ENCODE assay signal across 12 cellular contexts in the genomic region with DNA sequence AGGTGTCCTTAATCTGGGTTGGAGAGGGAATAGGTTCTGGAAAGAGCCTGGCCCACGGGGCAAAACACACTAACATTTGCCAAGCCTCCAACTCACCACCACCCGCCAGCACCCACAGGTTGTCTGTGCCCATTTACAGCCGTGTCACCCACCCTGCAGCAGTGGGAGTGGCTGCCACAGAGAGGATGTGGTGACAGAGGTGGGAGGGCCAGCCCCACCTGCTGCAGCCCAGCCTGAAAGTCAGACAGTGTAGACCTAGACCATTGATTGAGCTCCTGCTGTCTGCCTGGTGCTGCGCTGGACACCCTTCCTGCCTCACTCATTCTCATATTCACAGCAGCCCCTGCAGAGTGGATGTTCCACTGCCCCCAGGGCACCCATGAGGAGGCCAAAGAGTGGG. TPM values are rescaled to one million over a fixed set of nuclear protein-coding genes. Genes with fewer than 3 reads are reported as not detected.
A peak's percentile ranks its signal among the peaks of the same experiment; 100 is the strongest.
DNase-seq lines count a peak whose midpoint lies in the region; ATAC-seq and TF ChIP-seq lines count a peak whose summit lies in the region.
"Had no signal": no experiment of that assay in that cellular context is flagged by ENCODE, and none has a peak within 500 bp of the region (broad histone marks: within the 10 kb centered on the region; RNA-seq: fewer than 3 reads in every experiment).

No MANE protein-coding gene starts in this region.

- TF ChIP-seq POLR2A in Peyer's patch (IDR thresholded peaks at IDR 0.05), result no peak

- H3K4me3 Mint-ChIP-seq in activated T-helper 17 cell treated with anti-CD3 and anti-CD28 coated beads, Interleukin-2, amount 50 U/mL, for 72 hours, result peak overlapping the region; percentile 57

- no peak overlapping the region for H3K4me3 ChIP-seq in BLaER1
- H3K4me3 ChIP-seq in Peyer's patch, result no peak overlapping the region
- H3K4me3 ChIP-seq in osteoblast (ENCODE audit: insufficient read depth, low read length), result no peak overlapping the region
- H3K4me3 ChIP-seq in SK-N-SH (ENCODE audit: low read depth in 2 of 2, low read length in 1 of 2), result no peak overlapping the region
- H3K4me3 ChIP-seq: body of pancreas, suprapubic skin had no signal

- H3K9me3 Mint-ChIP-seq in activated T-helper 17 cell treated with anti-CD3 and anti-CD28 coated beads, Interleukin-2, amount 50 U/mL, for 72 hours, result no peaks in the 10 kb centered on the region

- peaks cover 42% of the 10 kb centered on the region for H3K4me1 Mint-ChIP-seq in activated T-helper 17 cell treated with anti-CD3 and anti-CD28 coated beads, Interleukin-2, amount 50 U/mL, for 72 hours

- H3F3A ChIP-seq in SK-N-SH (replicated peaks; ENCODE audit: insufficient read depth), result peaks cover 6% of the 10 kb centered on the region

- H3K36me3 ChIP-seq in BLaER1 (peaks cover 60% of the 10 kb centered on the region), Peyer's patch (no peaks in the 10 kb centered on the region), osteoblast (ENCODE audit: insufficient read depth, low read length) (no peaks in the 10 kb centered on the region), SK-N-SH (replicated peaks in 1 of 2; ENCODE audit: control insufficient read depth in 1 of 2, insufficient read depth in 2 of 2, low read length in 1 of 2) (no peaks in the 10 kb centered on the region)
- H3K36me3 ChIP-seq: suprapubic skin had no signal

- peak; percentile 50 to 80 (median 75) for DNase-seq in Peyer's patch
- DNase-seq in osteoblast (ENCODE audit: insufficient read length, low spot score, missing footprints), result peak; percentile 21
- DNase-seq in SK-N-SH, result no peak
- DNase-seq: foreskin keratinocyte, KBM-7 had no signal

- no peaks in the 10 kb centered on the region for H4K20me1 ChIP-seq in BLaER1
- H4K20me1 ChIP-seq in osteoblast (ENCODE audit: insufficient read depth, low read length), result no peaks in the 10 kb centered on the region
- no peaks in the 10 kb centered on the region for H4K20me1 ChIP-seq in SK-N-SH (ENCODE audit: insufficient read depth)

- peaks cover 23% of the 10 kb centered on the region for H3K9me3 ChIP-seq in BLaER1
- peaks cover 0 to 12% (median 3%) of the 10 kb centered on the region in 4 donors for H3K9me3 ChIP-seq in Peyer's patch
- H3K9me3 ChIP-seq in osteoblast (ENCODE audit: low read depth, low read length), result no peaks in the 10 kb centered on the region
- no peaks in the 10 kb centered on the region for H3K9me3 ChIP-seq in SK-N-SH
- H3K9me3 ChIP-seq: suprapubic skin had no signal

- H3K4me2 ChIP-seq in BLaER1, result peak overlapping the region; percentile 20; the same call in 1 of the 2 replicates
- no peak overlapping the region for H3K4me2 ChIP-seq in osteoblast (ENCODE audit: insufficient read depth, low read length)
- no peak overlapping the region for H3K4me2 ChIP-seq in SK-N-SH

- WGBS in SK-N-SH (ENCODE audit: low lambda C conversion rate), result 47% methylated on average over 4 of the region's 4 CpGs

- peaks cover 98% of the 10 kb centered on the region for H3K36me3 Mint-ChIP-seq in activated T-helper 17 cell treated with anti-CD3 and anti-CD28 coated beads, Interleukin-2, amount 50 U/mL, for 72 hours (ENCODE audit: low read depth)

- no peak for TF ChIP-seq CTCF in Peyer's patch (IDR thresholded peaks at IDR 0.05)
- no peak for TF ChIP-seq CTCF in osteoblast (IDR thresholded peaks at IDR 0.05; ENCODE audit: extremely low read depth, low read depth, low read length)
- no peak for TF ChIP-seq CTCF in SK-N-SH (IDR thresholded peaks at IDR 0.05)

- peak overlapping the region; percentile 65 for H3K27ac Mint-ChIP-seq in activated T-helper 17 cell treated with anti-CD3 and anti-CD28 coated beads, Interleukin-2, amount 50 U/mL, for 72 hours

- TF ChIP-seq EP300 in SK-N-SH (IDR thresholded peaks at IDR 0.05; ENCODE audit: borderline replicate concordance in 1 of 2, low read depth in 1 of 2, low read length in 1 of 2), result no peak

- POLR2A ChIA-PET in SK-N-SH (lab: Yijun Ruan, JAX), result no interaction called here

- H3K27me3 Mint-ChIP-seq in activated T-helper 17 cell treated with anti-CD3 and anti-CD28 coated beads, Interleukin-2, amount 50 U/mL, for 72 hours, result no peaks in the 10 kb centered on the region

- TF ChIP-seq RAD21 in SK-N-SH (IDR thresholded peaks at IDR 0.05; ENCODE audit: low read length), result no peak

- no peak overlapping the region for H3K9ac ChIP-seq in BLaER1
- H3K9ac ChIP-seq in SK-N-SH, result no peak overlapping the region

- H3K9me2 ChIP-seq in SK-N-SH, result no peaks in the 10 kb centered on the region

- H2AFZ ChIP-seq in osteoblast (ENCODE audit: low read length) (no peak overlapping the region), SK-N-SH (ENCODE audit: low read depth) (no peak overlapping the region)

- peak; percentile 58 for ATAC-seq in activated T-helper 17 cell treated with anti-CD3 and anti-CD28 coated beads, Interleukin-2, amount 50 U/mL, for 72 hours (replicated peaks)
- ATAC-seq in HG03565 (IDR thresholded peaks at IDR 0.05; ENCODE audit: unreplicated experiment) (no peak), HG03571 (IDR thresholded peaks at IDR 0.05; ENCODE audit: unreplicated experiment) (no peak), GM18907 (IDR thresholded peaks at IDR 0.05; ENCODE audit: unreplicated experiment) (no peak)
- ATAC-seq: body of pancreas, foreskin keratinocyte had no signal

- H3K27ac ChIP-seq in BLaER1, result peak overlapping the region; percentile 8; the same call in 1 of the 2 replicates
- H3K27ac ChIP-seq in Peyer's patch, result peak overlapping the region in 1 of 4 donors; percentile 40
- H3K27ac ChIP-seq in osteoblast (ENCODE audit: low read depth, low read length), result no peak overlapping the region
- H3K27ac ChIP-seq in SK-N-SH (ENCODE audit: low read depth in 2 of 2, low read length in 1 of 2), result no peak overlapping the region
- H3K27ac ChIP-seq: body of pancreas, foreskin keratinocyte, suprapubic skin had no signal

- no peaks in the 10 kb centered on the region for H3K79me2 ChIP-seq in osteoblast (ENCODE audit: insufficient read depth, low read length)
- no peaks in the 10 kb centered on the region for H3K79me2 ChIP-seq in SK-N-SH (ENCODE audit: insufficient read depth)

- H3K4me1 ChIP-seq in BLaER1 (peaks cover 47% of the 10 kb centered on the region), Peyer's patch (peaks cover 0 to 16% (median 6%) of the 10 kb centered on the region in 4 donors), osteoblast (ENCODE audit: insufficient read depth, low read length) (no peaks in the 10 kb centered on the region), SK-N-SH (ENCODE audit: control insufficient read depth in 1 of 2, insufficient read depth in 2 of 2, low read depth in 1 of 2, low read length in 1 of 2) (peaks cover 0 to 5% of the 10 kb centered on the region in 2 experiments; a peak in 1 of 4 replicates)
- H3K4me1 ChIP-seq: body of pancreas, foreskin keratinocyte had no signal

- H3K27me3 ChIP-seq in BLaER1 (no peaks in the 10 kb centered on the region), Peyer's patch (no peaks in the 10 kb centered on the region), osteoblast (ENCODE audit: insufficient read depth, low read length) (no peaks in the 10 kb centered on the region), SK-N-SH (ENCODE audit: insufficient read depth) (no peaks in the 10 kb centered on the region)
- H3K27me3 ChIP-seq: body of pancreas had no signal

- CTCF ChIA-PET in SK-N-SH (lab: Yijun Ruan, JAX), result no interaction called here

TF ChIP-seq in SK-N-SH, 30 proteins besides CTCF, POLR2A, EP300 and RAD21 (continues in another document):
- no peak for TF ChIP-seq TAF1 (IDR thresholded peaks at IDR 0.05; ENCODE audit: borderline replicate concordance, low read depth, low read length)
- no peak for TF ChIP-seq MAX (IDR thresholded peaks at IDR 0.05; ENCODE audit: low read depth)
- TF ChIP-seq, protein P1, sequence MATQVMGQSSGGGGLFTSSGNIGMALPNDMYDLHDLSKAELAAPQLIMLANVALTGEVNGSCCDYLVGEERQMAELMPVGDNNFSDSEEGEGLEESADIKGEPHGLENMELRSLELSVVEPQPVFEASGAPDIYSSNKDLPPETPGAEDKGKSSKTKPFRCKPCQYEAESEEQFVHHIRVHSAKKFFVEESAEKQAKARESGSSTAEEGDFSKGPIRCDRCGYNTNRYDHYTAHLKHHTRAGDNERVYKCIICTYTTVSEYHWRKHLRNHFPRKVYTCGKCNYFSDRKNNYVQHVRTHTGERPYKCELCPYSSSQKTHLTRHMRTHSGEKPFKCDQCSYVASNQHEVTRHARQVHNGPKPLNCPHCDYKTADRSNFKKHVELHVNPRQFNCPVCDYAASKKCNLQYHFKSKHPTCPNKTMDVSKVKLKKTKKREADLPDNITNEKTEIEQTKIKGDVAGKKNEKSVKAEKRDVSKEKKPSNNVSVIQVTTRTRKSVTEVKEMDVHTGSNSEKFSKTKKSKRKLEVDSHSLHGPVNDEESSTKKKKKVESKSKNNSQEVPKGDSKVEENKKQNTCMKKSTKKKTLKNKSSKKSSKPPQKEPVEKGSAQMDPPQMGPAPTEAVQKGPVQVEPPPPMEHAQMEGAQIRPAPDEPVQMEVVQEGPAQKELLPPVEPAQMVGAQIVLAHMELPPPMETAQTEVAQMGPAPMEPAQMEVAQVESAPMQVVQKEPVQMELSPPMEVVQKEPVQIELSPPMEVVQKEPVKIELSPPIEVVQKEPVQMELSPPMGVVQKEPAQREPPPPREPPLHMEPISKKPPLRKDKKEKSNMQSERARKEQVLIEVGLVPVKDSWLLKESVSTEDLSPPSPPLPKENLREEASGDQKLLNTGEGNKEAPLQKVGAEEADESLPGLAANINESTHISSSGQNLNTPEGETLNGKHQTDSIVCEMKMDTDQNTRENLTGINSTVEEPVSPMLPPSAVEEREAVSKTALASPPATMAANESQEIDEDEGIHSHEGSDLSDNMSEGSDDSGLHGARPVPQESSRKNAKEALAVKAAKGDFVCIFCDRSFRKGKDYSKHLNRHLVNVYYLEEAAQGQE (IDR thresholded peaks at IDR 0.05; ENCODE audit: low read depth, low read length), result no peak
- TF ChIP-seq CHD2 (IDR thresholded peaks at IDR 0.05; ENCODE audit: low read length, partially characterized antibody), result no peak
- TF ChIP-seq, protein P2, sequence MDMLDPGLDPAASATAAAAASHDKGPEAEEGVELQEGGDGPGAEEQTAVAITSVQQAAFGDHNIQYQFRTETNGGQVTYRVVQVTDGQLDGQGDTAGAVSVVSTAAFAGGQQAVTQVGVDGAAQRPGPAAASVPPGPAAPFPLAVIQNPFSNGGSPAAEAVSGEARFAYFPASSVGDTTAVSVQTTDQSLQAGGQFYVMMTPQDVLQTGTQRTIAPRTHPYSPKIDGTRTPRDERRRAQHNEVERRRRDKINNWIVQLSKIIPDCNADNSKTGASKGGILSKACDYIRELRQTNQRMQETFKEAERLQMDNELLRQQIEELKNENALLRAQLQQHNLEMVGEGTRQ (IDR thresholded peaks at IDR 0.05; ENCODE audit: borderline replicate concordance, low read depth, low read length), result no peak

RNA-seq across cellular contexts. Expression of gene IL21R, which starts 44.7 kb away (rescaled TPM):
- total RNA-seq in Peyer's patch (1 to 10 TPM in 2 of 4 donors, under 1 TPM in 1, not detected in 1; 0.18 to 4.1 (median 1.3) TPM), osteoblast (10.1 and 13.8 TPM in 2 replicates)
- 10 to 100 TPM; 41.8 to 53.6 TPM for total RNA-seq in activated T-helper 17 cell treated with anti-CD3 and anti-CD28 coated beads, Interleukin-2, amount 50 U/mL, for 72 hours
- polyA plus RNA-seq in SK-N-SH (2012; rRNA removed), result 0.13 TPM in 2 replicates
- 0.05 and 0.06 TPM in 2 replicates for polyA plus RNA-seq in SK-N-SH (2012; cell fraction: cytosol; rRNA removed)
- polyA plus RNA-seq in SK-N-SH (2012; cell fraction: nucleus; rRNA removed), result 0.02 and 0.12 TPM in 2 replicates
